Comparison of ENCODE assay signal across 1 cellular context in genomic region chr15:100663550-100664335, GRCh38.
TF ChIP-seq lines count a peak whose summit lies in the region.

No MANE protein-coding gene starts in this region.

TF ChIP-seq in IMR-90, 13 proteins besides CTCF, POLR2A, EP300 and RAD21 (continued from another document):
- no peak for TF ChIP-seq ELK1 (IDR thresholded peaks at IDR 0.05; ENCODE audit: borderline replicate concordance, low read depth, low read length)
- TF ChIP-seq MXI1 (IDR thresholded peaks at IDR 0.05; ENCODE audit: borderline replicate concordance, low read depth, low read length), result no peak
- TF ChIP-seq SMC3 (IDR thresholded peaks at IDR 0.05; ENCODE audit: low read depth, low read length), result no peak
- TF ChIP-seq USF2 (IDR thresholded peaks at IDR 0.05; ENCODE audit: low read depth, low read length), result no peak
- TF ChIP-seq MAZ (IDR thresholded peaks at IDR 0.05; ENCODE audit: borderline replicate concordance, low read depth, low read length), result no peak
- TF ChIP-seq FOS (IDR thresholded peaks at IDR 0.05; ENCODE audit: low read depth, low read length), result no peak
- no peak for TF ChIP-seq MAFK (IDR thresholded peaks at IDR 0.05; ENCODE audit: low read depth, low read length)
